18 cellular contexts compared by ENCODE assay signal in genomic region chr7:43824963-43825362, GRCh38. TPM values are rescaled to one million over a fixed set of nuclear protein-coding genes. Genes with fewer than 3 reads are reported as not detected.
DNase-seq lines count a peak whose midpoint lies in the region; FAIRE-seq and TF ChIP-seq lines count a peak whose summit lies in the region.
"Had no signal": no experiment of that assay in that cellular context is flagged by ENCODE, and none has a peak within 500 bp of the region (broad histone marks: within the 10 kb centered on the region; RNA-seq: fewer than 3 reads in every experiment).

No MANE protein-coding gene starts in this region.

- FAIRE-seq in GM19239 (lab: Jason Lieb, UNC): no peak
- FAIRE-seq: D721Med had no signal

- H3K4me3 Mint-ChIP-seq in nephron progenitor cell: no peak overlapping the region
- H3K4me3 Mint-ChIP-seq: CD4-positive, alpha-beta T cell had no signal

- DNase-seq in EH (ENCODE audit: low read depth) (peak; percentile 13), LoVo (ENCODE audit: low spot score) (peak; percentile 21), astrocyte of the hippocampus (ENCODE audit: low read depth, low spot score) (peak; percentile 50), nephron progenitor cell (no peak), NCI-H69 (lab: John Stamatoyannopoulos, UW) (no peak), GM19239 (ENCODE audit: insufficient read length, low spot score) (no peak), HT-29 (ENCODE audit: low spot score) (no peak), GM13977 (ENCODE audit: low spot score) (no peak)
- DNase-seq: ACHN; CD4-positive, alpha-beta T cell; KG1; MG63; NCI-H1092 treated with DMSO at 0.1 percent for 48 hours; NCI-H1694; NCI-H345; NCI-H748 treated with DMSO at 0.1 percent for 48 hours; SJCRH30 had no signal

- H3K27ac Mint-ChIP-seq in nephron progenitor cell: peak overlapping the region; percentile 73
- H3K27ac Mint-ChIP-seq: CD4-positive, alpha-beta T cell had no signal

- no peak for TF ChIP-seq CTCF in nephron progenitor cell (IDR thresholded peaks at IDR 0.05)
- no peak for TF ChIP-seq CTCF in GM13977 (IDR thresholded peaks at IDR 0.05; ENCODE audit: extremely low read depth, insufficient read depth, missing control alignments)

- H3K36me3 Mint-ChIP-seq in nephron progenitor cell (ENCODE audit: low read depth): peaks cover 19% of the 10 kb centered on the region

- in situ Hi-C loops in GM13977 (cut with MboI; ENCODE audit: low pct_unique_long_range_greater_than_20kb, low sequenced_read_pairs, unreplicated experiment): loop anchor here (25.0 kb wide), 2 partner anchors 363 to 888 kb away; partner anchors contain the start of genes MRPL32 and PSMA2

- peaks cover 35% of the 10 kb centered on the region for H3K4me1 Mint-ChIP-seq in nephron progenitor cell

- H3K9me3 Mint-ChIP-seq in nephron progenitor cell: peaks cover 48% of the 10 kb centered on the region
- H3K9me3 Mint-ChIP-seq: CD4-positive, alpha-beta T cell had no signal

- H3K27me3 Mint-ChIP-seq in nephron progenitor cell (ENCODE audit: low read depth, poor library complexity): peaks cover 15% of the 10 kb centered on the region

RNA-seq across cellular contexts. Expression of gene MRPS24, which starts 44.4 kb away (rescaled TPM):
- total RNA-seq in HT-29 (2014; rRNA removed; shearing (Covaris generic)): 203 and 235 TPM in 2 replicates

Comparison
In these comparisons a context has a peak if more than half of its experiments do, and no peak if none do; other contexts are left out.
1. DNase-seq: peak in EH (single experiment), LoVo (single experiment) and astrocyte of the hippocampus (single experiment); none in nephron progenitor cell (single experiment), NCI-H69 (single experiment), GM19239 (single experiment), HT-29 (single experiment) and GM13977 (single experiment).